In genomic region chr15:63968700-63969099, GRCh38 we compare ENCODE assay signal across 17 cellular contexts.
A peak's percentile ranks its signal among the peaks of the same experiment; 100 is the strongest.
DNase-seq lines count a peak whose midpoint lies in the region; ATAC-seq, FAIRE-seq and TF ChIP-seq lines count a peak whose summit lies in the region.
"Had no signal": no experiment of that assay in that cellular context is flagged by ENCODE, and none has a peak within 500 bp of the region (broad histone marks: within the 10 kb centered on the region; RNA-seq: fewer than 3 reads in every experiment).

No MANE protein-coding gene starts in this region.

- TF ChIP-seq CTCF in OCI-LY7 (conservative IDR thresholded peaks at IDR 0.05; ENCODE audit: low read length) = no peak

- no peak overlapping the region for H3K27ac ChIP-seq in OCI-LY7 (ENCODE audit: low read depth, low read length, poor library complexity, severe bottlenecking)

- peak overlapping the region; percentile 9 for H3K27ac Mint-ChIP-seq in activated CD4-positive, alpha-beta T cell treated with anti-CD3 and anti-CD28 coated beads, Interleukin-2, amount 10 ng/mL, durations not matched to agents 24 days and 14 days
- H3K27ac Mint-ChIP-seq in stimulated activated naive B cell treated with anti-CD40 and anti-IgM and Interleukin-4, amounts not matched to agents 10 μg/mL and 1 μg/mL and 100 μg/mL, for 72 hours = peak overlapping the region; percentile 32

- H4K20me1 ChIP-seq in OCI-LY7 (ENCODE audit: insufficient read depth, low read length) = no peaks in the 10 kb centered on the region

- no peaks in the 10 kb centered on the region for H3K79me2 ChIP-seq in OCI-LY7 (ENCODE audit: insufficient read depth, low read depth, low read length)

- FAIRE-seq in GM12892 (lab: Jason Lieb, UNC) = no peak
- FAIRE-seq: astrocyte had no signal

- no peaks in the 10 kb centered on the region for H3K27me3 Mint-ChIP-seq in activated CD4-positive, alpha-beta T cell treated with anti-CD3 and anti-CD28 coated beads, Interleukin-2, amount 10 ng/mL, durations not matched to agents 24 days and 14 days
- H3K27me3 Mint-ChIP-seq in stimulated activated naive B cell treated with anti-CD40 and anti-IgM and Interleukin-4, amounts not matched to agents 10 μg/mL and 1 μg/mL and 100 μg/mL, for 72 hours = peaks cover 4 to 13% of the 10 kb centered on the region in 2 donors

- H3K27me3 ChIP-seq in H7 (ENCODE audit: control insufficient read depth, insufficient read depth, low read length) = no peaks in the 10 kb centered on the region

- CTCF ChIA-PET in OCI-LY7 (lab: Charles Lee; ENCODE audit: unreplicated experiment) = no interaction called here

- H3K4me3 ChIP-seq in OCI-LY7 (ENCODE audit: low read depth, low read length, poor library complexity, severe bottlenecking) = no peak overlapping the region
- H3K4me3 ChIP-seq in H7 (ENCODE audit: insufficient read depth, low read depth, low read length) = no peak overlapping the region

- no peaks in the 10 kb centered on the region for H3K9me3 ChIP-seq in OCI-LY7 (ENCODE audit: low read length)

- peaks cover 18% of the 10 kb centered on the region for H3K36me3 Mint-ChIP-seq in activated CD4-positive, alpha-beta T cell treated with anti-CD3 and anti-CD28 coated beads, Interleukin-2, amount 10 ng/mL, durations not matched to agents 24 days and 14 days (ENCODE audit: low read depth)
- peaks cover 8 to 15% of the 10 kb centered on the region in 2 donors for H3K36me3 Mint-ChIP-seq in stimulated activated naive B cell treated with anti-CD40 and anti-IgM and Interleukin-4, amounts not matched to agents 10 μg/mL and 1 μg/mL and 100 μg/mL, for 72 hours

- peaks cover 51% of the 10 kb centered on the region for H3K4me1 Mint-ChIP-seq in activated CD4-positive, alpha-beta T cell treated with anti-CD3 and anti-CD28 coated beads, Interleukin-2, amount 10 ng/mL, durations not matched to agents 24 days and 14 days
- H3K4me1 Mint-ChIP-seq in stimulated activated naive B cell treated with anti-CD40 and anti-IgM and Interleukin-4, amounts not matched to agents 10 μg/mL and 1 μg/mL and 100 μg/mL, for 72 hours = peaks cover 25 to 42% of the 10 kb centered on the region in 2 donors

- H3K36me3 ChIP-seq in OCI-LY7 (ENCODE audit: insufficient read depth, low read length) (no peaks in the 10 kb centered on the region), H7 (replicated peaks; ENCODE audit: control insufficient read depth, insufficient read depth, low read length) (no peaks in the 10 kb centered on the region)

- no peak overlapping the region for H3K4me2 ChIP-seq in OCI-LY7 (ENCODE audit: low read length)

- BruUV-seq in OCI-LY7 (replicated peaks; lab: Mats Ljungman, UMichigan) = no TSS peak

- TF ChIP-seq POLR2A in GM12892 (IDR thresholded peaks at IDR 0.05; ENCODE audit: low read depth, low read length) = no peak

- peak overlapping the region; percentile 34 for H3K4me3 Mint-ChIP-seq in activated CD4-positive, alpha-beta T cell treated with anti-CD3 and anti-CD28 coated beads, Interleukin-2, amount 10 ng/mL, durations not matched to agents 24 days and 14 days
- H3K4me3 Mint-ChIP-seq in stimulated activated naive B cell treated with anti-CD40 and anti-IgM and Interleukin-4, amounts not matched to agents 10 μg/mL and 1 μg/mL and 100 μg/mL, for 72 hours = no peak overlapping the region
- H3K4me3 Mint-ChIP-seq: naive B cell had no signal

- H2AFZ ChIP-seq in OCI-LY7 (ENCODE audit: low read length) = peak overlapping the region; percentile 34; the same call in 1 of the 2 replicates

- ATAC-seq in left colon (peak; percentile 72), GM18907 (IDR thresholded peaks at IDR 0.05; ENCODE audit: unreplicated experiment) (no peak)
- no peak for ATAC-seq in stimulated activated naive B cell treated with anti-CD40 and anti-IgM and Interleukin-4, amounts not matched to agents 10 μg/mL and 1 μg/mL and 100 μg/mL, for 72 hours (replicated peaks)
- ATAC-seq: SK-N-SH treated with all-trans-retinoic acid at 6 μM for 48 hours had no signal

- POLR2A ChIA-PET in OCI-LY7 (lab: Charles Lee) = interaction anchor here (1.0 to 1.4 kb wide), 4 partner anchors 9 to 33 kb away, joined by 3 to 4 read pairs (median 3); no protein-coding TSS in a partner anchor

- H3K4me1 ChIP-seq in OCI-LY7 (ENCODE audit: insufficient read depth, low read length, poor library complexity, severe bottlenecking) = peaks cover 24% of the 10 kb centered on the region

- H3K9me3 Mint-ChIP-seq in activated CD4-positive, alpha-beta T cell treated with anti-CD3 and anti-CD28 coated beads, Interleukin-2, amount 10 ng/mL, durations not matched to agents 24 days and 14 days = peaks cover 8% of the 10 kb centered on the region
- peaks cover 7 to 9% of the 10 kb centered on the region in 2 donors for H3K9me3 Mint-ChIP-seq in stimulated activated naive B cell treated with anti-CD40 and anti-IgM and Interleukin-4, amounts not matched to agents 10 μg/mL and 1 μg/mL and 100 μg/mL, for 72 hours

- intact Hi-C loops in activated CD4-positive, alpha-beta T cell treated with anti-CD3 and anti-CD28 coated beads, Interleukin-2, amount 10 ng/mL, durations not matched to agents 24 days and 14 days (cut with micrococcal nuclease) = no loop called here
- intact Hi-C loops in OCI-LY7 (cut with micrococcal nuclease; ENCODE audit: unreplicated experiment) = no loop called here
- intact Hi-C loops in left colon (cut with DNase I, micrococcal nuclease) = no loop called here

- no peaks in the 10 kb centered on the region for H3K9me2 ChIP-seq in OCI-LY7 (ENCODE audit: insufficient read depth, low read length)

- DNase-seq in activated CD4-positive, alpha-beta T cell treated with anti-CD3 and anti-CD28 coated beads, Interleukin-2, amount 10 ng/mL, durations not matched to agents 24 days and 14 days = peak; percentile 54
- DNase-seq in activated CD4-positive, alpha-beta T cell treated with anti-CD3 and anti-CD28 coated beads for 48 hours = no peak
- DNase-seq in OCI-LY7 (ENCODE audit: low spot score) (no peak), left colon (peak; percentile 50 to 70), H7 (no peak), GM12892 (ENCODE audit: insufficient read length) (no peak)
- no peak for DNase-seq in stimulated activated naive B cell treated with anti-CD40 and anti-IgM and Interleukin-4, amounts not matched to agents 10 μg/mL and 1 μg/mL and 100 μg/mL, for 72 hours
- DNase-seq: activated CD4-positive, CD25-positive, alpha-beta regulatory T cell; Calu3; effector CD4-positive, alpha-beta T cell; foreskin fibroblast; Karpas-422; naive B cell; NCI-H2107 had no signal

Comparison
In these comparisons a context has a peak if more than half of its experiments do, and no peak if none do; other contexts are left out.
1. DNase-seq: peak in activated CD4-positive, alpha-beta T cell treated with anti-CD3 and anti-CD28 coated beads, Interleukin-2, amount 10 ng/mL, durations not matched to agents 24 days and 14 days (single experiment) and left colon (2 of 2); none in activated CD4-positive, alpha-beta T cell treated with anti-CD3 and anti-CD28 coated beads for 48 hours (single experiment), OCI-LY7 (single experiment), stimulated activated naive B cell treated with anti-CD40 and anti-IgM and Interleukin-4, amounts not matched to agents 10 μg/mL and 1 μg/mL and 100 μg/mL, for 72 hours (single experiment), H7 (single experiment) and GM12892 (single experiment).